In the genomic region with DNA sequence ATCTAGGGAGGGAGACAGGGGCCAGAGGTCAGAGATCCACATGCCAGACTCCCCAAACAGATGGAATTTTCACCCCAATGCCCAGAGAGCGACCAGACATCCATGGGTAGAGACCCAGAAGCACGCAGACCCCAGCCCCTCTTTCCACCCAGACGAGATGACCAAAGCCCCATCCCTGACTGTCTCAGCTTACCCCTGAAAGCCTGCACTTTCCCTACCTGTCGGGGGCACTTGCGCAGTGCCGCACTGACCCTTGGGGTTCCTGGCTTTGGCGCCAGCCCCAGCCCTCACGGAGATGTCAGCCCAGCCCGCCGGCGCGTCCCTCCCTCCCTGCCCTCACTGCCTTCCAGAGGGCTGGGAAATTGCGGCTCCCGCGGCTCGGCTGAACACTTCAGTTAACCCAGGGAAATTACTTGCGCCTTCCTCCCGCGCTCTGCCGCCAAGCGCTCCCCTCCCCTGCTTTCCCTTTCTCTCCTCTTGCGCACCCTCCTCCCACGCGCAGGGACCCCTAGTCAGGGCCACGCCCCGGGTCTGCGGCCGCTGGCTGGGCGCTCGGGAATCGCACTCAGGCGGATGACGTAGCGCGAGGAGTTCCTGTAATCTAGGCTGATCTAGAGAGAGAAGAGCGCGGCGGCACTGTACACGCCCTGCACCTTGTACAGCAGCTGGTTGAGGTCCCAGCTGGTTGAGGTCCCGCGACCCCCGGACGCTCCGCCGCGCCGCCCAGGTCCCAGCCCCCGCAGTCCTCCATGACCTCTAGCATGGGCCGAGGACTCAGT, we compare ENCODE assay signal across 9 cellular contexts. TPM values are rescaled to one million over a fixed set of nuclear protein-coding genes. Genes with fewer than 3 reads are reported as not detected.
DNase-seq lines count a peak whose midpoint lies in the region; ATAC-seq, FAIRE-seq and TF ChIP-seq lines count a peak whose summit lies in the region.
"Had no signal": no experiment of that assay in that cellular context is flagged by ENCODE, and none has a peak within 500 bp of the region (broad histone marks: within the 10 kb centered on the region; RNA-seq: fewer than 3 reads in every experiment).

No MANE protein-coding gene starts in this region.

- 1 to 3% methylated on average over 23 to 45 of the region's 49 CpGs for WGBS in testis, 2 donors

- peak overlapping the region; percentile 79 for H3K4me3 ChIP-seq in iPS-18a (ENCODE audit: low read length)
- peak overlapping the region; percentile 29 for H3K4me3 ChIP-seq in testis

- H3K9me3 Mint-ChIP-seq in activated CD8-positive, alpha-beta memory T cell treated with anti-CD3 and anti-CD28 coated beads, Interleukin-2, amount 10 ng/mL, durations not matched to agents 7 days and 5 days (ENCODE audit: low read depth) = no peaks in the 10 kb centered on the region

- no peak overlapping the region for H3K27ac Mint-ChIP-seq in activated CD8-positive, alpha-beta memory T cell treated with anti-CD3 and anti-CD28 coated beads, Interleukin-2, amount 10 ng/mL, durations not matched to agents 7 days and 5 days

- H3K9me3 ChIP-seq in iPS-18a (ENCODE audit: control insufficient read depth, low read depth, low read length) = peaks cover 13% of the 10 kb centered on the region
- H3K9me3 ChIP-seq in testis = no peaks in the 10 kb centered on the region

- H3K4me1 ChIP-seq in iPS-18a (ENCODE audit: control insufficient read depth, low read depth, low read length) = peaks cover 14% of the 10 kb centered on the region
- H3K4me1 ChIP-seq in testis = peaks cover 8% of the 10 kb centered on the region

- CTCF ChIA-PET in activated CD8-positive, alpha-beta memory T cell treated with anti-CD3 and anti-CD28 coated beads, Interleukin-2, amount 10 ng/mL, durations not matched to agents 7 days and 5 days (lab: Charles Lee) = interaction anchor here (0.6 kb wide), 2 partner anchors 493 to 512 kb away, joined by 3 read pairs; partner anchors contain the start of gene NPPC

- H3K4me3 Mint-ChIP-seq in activated CD8-positive, alpha-beta memory T cell treated with anti-CD3 and anti-CD28 coated beads, Interleukin-2, amount 10 ng/mL, durations not matched to agents 7 days and 5 days = no peak overlapping the region

- peaks cover 9% of the 10 kb centered on the region for H3K4me1 Mint-ChIP-seq in activated CD8-positive, alpha-beta memory T cell treated with anti-CD3 and anti-CD28 coated beads, Interleukin-2, amount 10 ng/mL, durations not matched to agents 7 days and 5 days

- ATAC-seq in activated CD8-positive, alpha-beta memory T cell treated with anti-CD3 and anti-CD28 coated beads, Interleukin-2, amount 10 ng/mL, durations not matched to agents 7 days and 5 days = peak; percentile 32

- FAIRE-seq in H54 (lab: Jason Lieb, UNC) = no peak

- H3K9ac ChIP-seq in iPS-18a (ENCODE audit: low read length) = peak overlapping the region; percentile 58

- no peak for TF ChIP-seq CTCF in testis (IDR thresholded peaks at IDR 0.05)

- no peak for DNase-seq in activated CD8-positive, alpha-beta memory T cell treated with anti-CD3 and anti-CD28 coated beads, Interleukin-2, amount 10 ng/mL, durations not matched to agents 7 days and 5 days
- DNase-seq in activated CD8-positive, alpha-beta memory T cell treated with anti-CD3 and anti-CD28 coated beads, Interleukin-2, amount 50 U/mL, for 4 hours = no peak
- peak; percentile 40 to 42 for DNase-seq in activated T-cell treated with anti-CD3 and anti-CD28 coated beads, Interleukin-2, amount 50 U/mL, for 48 hours
- DNase-seq in testis = no peak
- no peak for DNase-seq in NCI-H774 (lab: John Stamatoyannopoulos, UW)
- DNase-seq in H54 (ENCODE audit: insufficient read length, low spot score) = no peak
- DNase-seq in SHP77 treated with DMSO at 0.1 percent for 48 hours (lab: John Stamatoyannopoulos, UW) = no peak

- intact Hi-C loops in testis (cut with DNase I; ENCODE audit: low total_unique reads) = no loop called here

- H3K27me3 Mint-ChIP-seq in activated CD8-positive, alpha-beta memory T cell treated with anti-CD3 and anti-CD28 coated beads, Interleukin-2, amount 10 ng/mL, durations not matched to agents 7 days and 5 days = peaks cover 64% of the 10 kb centered on the region

- TF ChIP-seq POLR2A in testis (IDR thresholded peaks at IDR 0.05) (no peak), H54 (IDR thresholded peaks at IDR 0.05; ENCODE audit: low read depth, low read length) (no peak)

- peaks cover 4% of the 10 kb centered on the region for H3K36me3 Mint-ChIP-seq in activated CD8-positive, alpha-beta memory T cell treated with anti-CD3 and anti-CD28 coated beads, Interleukin-2, amount 10 ng/mL, durations not matched to agents 7 days and 5 days

- peaks cover 58% of the 10 kb centered on the region for H3K27me3 ChIP-seq in iPS-18a (ENCODE audit: control insufficient read depth, insufficient read depth, low read length)
- H3K27me3 ChIP-seq in testis = no peaks in the 10 kb centered on the region

- H3K27ac ChIP-seq in iPS-18a (ENCODE audit: low read length) = no peak overlapping the region
- H3K27ac ChIP-seq in testis = no peak overlapping the region
- H3K27ac ChIP-seq: neutrophil had no signal

- H3K36me3 ChIP-seq in iPS-18a (ENCODE audit: control insufficient read depth, low read depth, low read length) = peaks cover 24% of the 10 kb centered on the region
- H3K36me3 ChIP-seq in testis (ENCODE audit: low read depth, missing control alignments) = no peaks in the 10 kb centered on the region
- H3K36me3 ChIP-seq: neutrophil had no signal

RNA-seq across cellular contexts. Expression of gene ALPG, which starts 12.0 kb away (rescaled TPM):
- total RNA-seq in activated CD8-positive, alpha-beta memory T cell treated with anti-CD3 and anti-CD28 coated beads, Interleukin-2, amount 10 ng/mL, durations not matched to agents 7 days and 5 days = not detected
- 1 to 10 TPM in 1 of 2 donors, under 1 TPM in 1; 0.93 to 1.0 TPM for total RNA-seq in testis
- polyA plus RNA-seq in testis (ENCODE audit: insufficient read depth, low read depth, low replicate concordance) = 0.44 TPM

RNA-seq across cellular contexts. Expression of gene ALPI, which starts 37.3 kb away (rescaled TPM):
- total RNA-seq in activated CD8-positive, alpha-beta memory T cell treated with anti-CD3 and anti-CD28 coated beads, Interleukin-2, amount 10 ng/mL, durations not matched to agents 7 days and 5 days = not detected
- under 1 TPM in 1 of 2 donors, not detected in 1; 0.43 TPM for total RNA-seq in testis
- polyA plus RNA-seq in testis (ENCODE audit: insufficient read depth, low read depth, low replicate concordance) = 0.16 TPM

RNA-seq across cellular contexts. Expression of gene ALPP, which starts 40.1 kb away (rescaled TPM):
- total RNA-seq in activated CD8-positive, alpha-beta memory T cell treated with anti-CD3 and anti-CD28 coated beads, Interleukin-2, amount 10 ng/mL, durations not matched to agents 7 days and 5 days = not detected
- total RNA-seq in testis = under 1 TPM; 0.25 to 0.87 TPM
- not detected for polyA plus RNA-seq in testis (ENCODE audit: insufficient read depth, low read depth, low replicate concordance)

Comparison
In these comparisons a context has a peak if more than half of its experiments do, and no peak if none do; other contexts are left out.
1. DNase-seq: peak in activated T-cell treated with anti-CD3 and anti-CD28 coated beads, Interleukin-2, amount 50 U/mL, for 48 hours (2 of 2); none in activated CD8-positive, alpha-beta memory T cell treated with anti-CD3 and anti-CD28 coated beads, Interleukin-2, amount 10 ng/mL, durations not matched to agents 7 days and 5 days (single experiment), activated CD8-positive, alpha-beta memory T cell treated with anti-CD3 and anti-CD28 coated beads, Interleukin-2, amount 50 U/mL, for 4 hours (single experiment), testis (single experiment), NCI-H774 (single experiment), H54 (single experiment) and SHP77 treated with DMSO at 0.1 percent for 48 hours (single experiment).